Comparison of ENCODE assay signal across 9 cellular contexts in genomic region chr18:57434536-57435494, GRCh38. TPM values are rescaled to one million over a fixed set of nuclear protein-coding genes. Genes with fewer than 3 reads are reported as not detected.
A peak's percentile ranks its signal among the peaks of the same experiment; 100 is the strongest.
DNase-seq lines count a peak whose midpoint lies in the region; FAIRE-seq and TF ChIP-seq lines count a peak whose summit lies in the region.
"Had no signal": no experiment of that assay in that cellular context is flagged by ENCODE, and none has a peak within 500 bp of the region (broad histone marks: within the 10 kb centered on the region; RNA-seq: fewer than 3 reads in every experiment).

Gene ONECUT2 (plus strand): TSS chr18:57435374. CDS start chr18:57435717, 343 bp downstream.

- BruUV-seq in PC-9 (replicated peaks; lab: Mats Ljungman, UMichigan), result no TSS peak

- no peaks in the 10 kb centered on the region for H4K20me1 ChIP-seq in PC-9 (ENCODE audit: insufficient read depth)

- H3K4me2 ChIP-seq in PC-9, result peak within 1 kb of the TSS; percentile 99

- under 1% methylated on average over 63 of the region's 69 CpGs for WGBS in HUES64
- 1 to 4% methylated on average over 22 to 40 of the region's 69 CpGs for WGBS in esophagus squamous epithelium, 2 donors

- H3F3A ChIP-seq in PC-9 (ENCODE audit: insufficient read depth, low read depth), result peaks cover 4% of the 10 kb centered on the region; the same call in 1 of the 2 replicates

- intact Hi-C loops in PC-9 (cut with micrococcal nuclease; ENCODE audit: unreplicated experiment), result loop anchor here (10.0 kb wide), 2 partner anchors 220 to 860 kb away; no protein-coding TSS in a partner anchor
- intact Hi-C loops in esophagus squamous epithelium (cut with DNase I), result no loop called here

- peaks cover 58% of the 10 kb centered on the region for H3K4me1 ChIP-seq in HUES64 (ENCODE audit: insufficient read depth, low read length)
- peaks cover 24% of the 10 kb centered on the region for H3K4me1 ChIP-seq in PC-9 (replicated peaks; ENCODE audit: insufficient read depth)
- H3K4me1 ChIP-seq in esophagus squamous epithelium, result peaks cover 25 to 71% (median 30%) of the 10 kb centered on the region in 3 donors
- H3K4me1 ChIP-seq in muscle layer of duodenum (ENCODE audit: control insufficient read depth in 1 of 2, insufficient read depth in 2 of 2, low read length in 2 of 2), result peaks cover 0 to 58% of the 10 kb centered on the region in 2 donors

- peak within 1 kb of the TSS; percentile 91 for H2AFZ ChIP-seq in PC-9

- H3K36me3 ChIP-seq in HUES64 (ENCODE audit: insufficient read depth, low read length) (no peaks in the 10 kb centered on the region), PC-9 (ENCODE audit: low read depth) (no peaks in the 10 kb centered on the region), esophagus squamous epithelium (no peaks in the 10 kb centered on the region), muscle layer of duodenum (ENCODE audit: control insufficient read depth in 1 of 2, insufficient read depth in 2 of 2, low read length in 2 of 2) (no peaks in the 10 kb centered on the region)

- H3K4me3 ChIP-seq in HUES64 (ENCODE audit: low read length), result peak within 1 kb of the TSS; percentile 74
- H3K4me3 ChIP-seq in PC-9, result peak within 1 kb of the TSS; percentile 90
- peak within 1 kb of the TSS; percentile 36 to 72 (median 53) for H3K4me3 ChIP-seq in esophagus squamous epithelium
- H3K4me3 ChIP-seq in muscle layer of duodenum (ENCODE audit: low read depth in 1 of 2, low read length in 2 of 2), result peak within 1 kb of the TSS; percentile 68 to 70

- H3K9me2 ChIP-seq in PC-9 (ENCODE audit: insufficient read depth), result no peaks in the 10 kb centered on the region

- DNase-seq in 8988T, result peak; percentile 95
- peak; percentile 89 for DNase-seq in GM19239 (ENCODE audit: insufficient read length, low spot score)
- DNase-seq in PC-9, result peak; percentile 86 to 91
- peak; percentile 81 to 85 for DNase-seq in activated T-cell treated with anti-CD3 and anti-CD28 coated beads, Interleukin-2, amount 50 U/mL, for 48 hours
- DNase-seq in esophagus squamous epithelium (lab: John Stamatoyannopoulos, UW), result peak; percentile 11
- peak; percentile 50 to 65 for DNase-seq in stimulated activated CD8-positive, alpha-beta memory T cell treated with anti-CD3 and anti-CD28 coated beads, Interleukin-7, amount 100 ng/mL, for 48 hours (ENCODE audit: extremely low read depth in 1 of 2, low read depth in 1 of 2)
- DNase-seq: DND-41 had no signal

- POLR2A ChIA-PET in PC-9 (lab: Charles Lee; ENCODE audit: unreplicated experiment), result no interaction called here

- TF ChIP-seq CTCF in PC-9 (conservative IDR thresholded peaks at IDR 0.05) (no peak), esophagus squamous epithelium (IDR thresholded peaks at IDR 0.05) (no peak)

- H3K27me3 ChIP-seq in HUES64 (ENCODE audit: insufficient read depth, low read length) (peaks cover 93% of the 10 kb centered on the region), PC-9 (ENCODE audit: insufficient read depth, low read depth) (no peaks in the 10 kb centered on the region), esophagus squamous epithelium (peaks cover 40 to 100% (median 72%) of the 10 kb centered on the region in 4 donors), muscle layer of duodenum (ENCODE audit: low read depth, low read length) (peaks cover 79% of the 10 kb centered on the region)

- peak; percentile 58 for FAIRE-seq in GM19239 (lab: Jason Lieb, UNC)

- CTCF ChIA-PET in PC-9 (lab: Charles Lee), result interaction anchor here (0.5 to 0.6 kb wide), 2 partner anchors 867 to 1237 kb away, joined by 3 to 9 read pairs; partner anchors contain the start of gene MALT1

- peaks cover 27% of the 10 kb centered on the region for H3K79me2 ChIP-seq in PC-9 (ENCODE audit: low read depth)

- H3K9me3 ChIP-seq in HUES64 (ENCODE audit: insufficient read depth, low read depth, low read length), result no peaks in the 10 kb centered on the region
- no peaks in the 10 kb centered on the region for H3K9me3 ChIP-seq in PC-9 (ENCODE audit: insufficient read depth, low read depth)
- peaks cover 0 to 2% (median 0%) of the 10 kb centered on the region in 3 donors for H3K9me3 ChIP-seq in esophagus squamous epithelium
- no peaks in the 10 kb centered on the region for H3K9me3 ChIP-seq in muscle layer of duodenum (ENCODE audit: control insufficient read depth in 1 of 2, low read length in 2 of 2)

- H3K9ac ChIP-seq in HUES64 (ENCODE audit: low read depth, low read length), result no peak within 1 kb of the TSS

- H3K27ac ChIP-seq in HUES64 (ENCODE audit: low read depth, low read length) (no peak within 1 kb of the TSS), PC-9 (no peak within 1 kb of the TSS), esophagus squamous epithelium (no peak within 1 kb of the TSS), muscle layer of duodenum (ENCODE audit: low read length) (peak within 1 kb of the TSS; percentile 67)

- no peak for TF ChIP-seq POLR2A in esophagus squamous epithelium (IDR thresholded peaks at IDR 0.05)

RNA-seq across cellular contexts. Expression of gene ONECUT2, which starts in this region (rescaled TPM):
- 1.00 TPM for polyA plus RNA-seq in HUES64 (2013, experiment 1 of 2)
- polyA plus RNA-seq in HUES64 (2013, experiment 2 of 2), result 1.6 TPM
- total RNA-seq in PC-9 (2021), result 0.35 and 0.40 TPM in 2 replicates
- under 1 TPM in 3 of 4 donors, not detected in 1; under 0.01 to 0.09 (median 0.04) TPM for total RNA-seq in esophagus squamous epithelium

Comparison
In these comparisons a context has a peak if more than half of its experiments do, and no peak if none do; other contexts are left out.
1. Peak in DNase-seq, H3K4me3 ChIP-seq and H3K4me2 ChIP-seq in PC-9; RNA of the gene not detected or under 1 TPM.
2. Peak in DNase-seq and H3K4me3 ChIP-seq in esophagus squamous epithelium; RNA of the gene not detected or under 1 TPM.
3. DNase-seq: peak in every context shown above with its lines; median percentile 95 in 8988T; 89 in GM19239; 88 in PC-9; 83 in activated T-cell treated with anti-CD3 and anti-CD28 coated beads, Interleukin-2, amount 50 U/mL, for 48 hours; 58 in stimulated activated CD8-positive, alpha-beta memory T cell treated with anti-CD3 and anti-CD28 coated beads, Interleukin-7, amount 100 ng/mL, for 48 hours; 11 in esophagus squamous epithelium.